In the genomic region with DNA sequence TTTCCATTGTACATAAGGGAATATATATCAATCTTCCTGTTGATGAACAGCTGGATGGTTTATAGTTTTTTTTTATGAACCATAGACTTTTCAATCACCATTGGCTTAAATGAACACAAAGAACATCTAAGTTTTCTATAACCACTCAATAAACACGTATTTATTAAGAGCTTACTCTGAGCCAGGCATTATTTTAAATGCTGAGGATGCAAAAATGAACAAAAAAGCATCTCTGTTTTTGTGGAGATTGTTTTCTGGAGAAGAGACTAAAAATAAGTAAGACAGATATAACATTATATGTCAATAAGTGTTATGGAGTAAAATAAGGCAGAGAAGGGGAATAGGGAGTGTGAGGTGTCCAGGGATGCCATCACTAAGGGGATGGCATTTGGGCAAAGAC, we compare ENCODE assay signal across 8 cellular contexts. TPM values are rescaled to one million over a fixed set of nuclear protein-coding genes. Genes with fewer than 3 reads are reported as not detected.
"Had no signal": no experiment of that assay in that cellular context is flagged by ENCODE, and none has a peak within 500 bp of the region (broad histone marks: within the 10 kb centered on the region; RNA-seq: fewer than 3 reads in every experiment).

No MANE protein-coding gene starts in this region.

- H3K36me3 Mint-ChIP-seq: IgD-negative memory B cell had no signal

- ATAC-seq: GM23338 had no signal

- FAIRE-seq: H1, H54 had no signal

- H3K4me3 ChIP-seq: GM23338 had no signal

- H3K27me3 Mint-ChIP-seq: IgD-negative memory B cell had no signal

- H3K27ac ChIP-seq: HL-60 had no signal

- DNase-seq: H9, HCEC 1CT, KG1 had no signal

- H2AFZ ChIP-seq: GM23338 had no signal

- H3K4me1 Mint-ChIP-seq: GM23338, H9, IgD-negative memory B cell had no signal

- H3K4me3 Mint-ChIP-seq: GM23338, H9, IgD-negative memory B cell had no signal

- H3K27ac Mint-ChIP-seq: GM23338, H9, IgD-negative memory B cell had no signal

- H3K4me2 ChIP-seq: GM23338 had no signal

RNA-seq across cellular contexts. Expression of a gene that starts 52.1 kb away (rescaled TPM):
- polyA plus RNA-seq: IgD-negative memory B cell had no signal
